In the genomic region with DNA sequence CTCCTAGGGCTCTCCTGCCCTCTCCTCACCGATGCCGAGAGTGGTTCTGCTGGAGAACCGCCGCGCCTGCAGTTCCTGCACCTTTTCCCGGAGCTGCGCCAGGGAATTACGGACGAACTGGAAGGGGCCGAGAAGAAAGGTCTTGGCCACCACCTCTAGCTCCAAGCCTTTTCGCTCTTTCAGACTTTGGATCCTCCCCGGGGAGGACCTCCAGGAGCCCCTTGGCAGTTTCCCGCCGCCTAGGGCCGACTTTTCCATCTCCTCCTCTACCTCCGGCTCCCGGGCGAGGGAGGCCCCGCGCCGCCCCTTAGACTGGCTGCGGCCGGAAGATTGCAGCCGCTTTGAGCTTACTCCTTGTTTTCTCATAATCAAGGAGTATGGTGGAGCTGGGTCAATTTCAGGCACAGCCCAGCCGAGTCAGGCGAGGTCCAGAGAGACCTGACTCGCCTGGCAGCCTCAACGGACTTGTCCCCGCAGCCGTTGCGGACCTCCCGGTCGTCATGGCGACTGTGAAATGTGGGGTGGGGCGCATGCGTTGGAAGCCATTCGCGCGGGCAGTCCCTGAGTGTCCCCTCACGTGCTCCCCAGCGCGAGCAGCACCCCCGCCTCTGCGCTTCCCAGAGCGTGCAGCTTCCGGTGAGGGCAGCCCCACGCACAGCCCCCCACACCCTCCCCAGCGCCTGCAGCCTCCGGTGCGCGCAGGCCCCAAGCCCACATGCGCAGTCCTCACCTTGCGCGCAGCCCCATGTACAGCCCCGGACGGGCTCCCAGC, we compare ENCODE assay signal across 8 cellular contexts.
A peak's percentile ranks its signal among the peaks of the same experiment; 100 is the strongest.
DNase-seq lines count a peak whose midpoint lies in the region; ATAC-seq and TF ChIP-seq lines count a peak whose summit lies in the region.

DPY19L2 (minus strand) TSS at position 466 of the 772 bp plus-strand sequence; CDS start at position 366, 100 bp downstream.

- ATAC-seq in GM21825 (IDR thresholded peaks at IDR 0.05; ENCODE audit: unreplicated experiment) (peak; percentile 75), HG03108 (IDR thresholded peaks at IDR 0.05; ENCODE audit: unreplicated experiment) (no peak)

- DNase-seq in COR-L47 (lab: John Stamatoyannopoulos, UW) (peak; percentile 93), NCI-H1417 (lab: John Stamatoyannopoulos, UW) (peak; percentile 90 to 97 (median 95)), coronary artery (ENCODE audit: low spot score) (peak; percentile 84)
- peak; percentile 13 for DNase-seq in activated CD4-positive, CD25-positive, alpha-beta regulatory T cell treated with anti-CD3 and anti-CD28 coated beads, Interleukin-2, amount 50 U/mL, for 16 hours (ENCODE audit: low read depth, low spot score)
- DNase-seq in stimulated activated CD4-positive, alpha-beta T cell treated with anti-CD3 and anti-CD28 coated beads, Interleukin-15, amount 100 ng/mL, for 24 hours = peak; percentile 80

- H3K27ac ChIP-seq in coronary artery (peak within 1 kb of the TSS; percentile 54 to 77), layer of hippocampus (ENCODE audit: low read depth, low read length) (peak within 1 kb of the TSS; percentile 18)

- no peaks in the 10 kb centered on the region for H3K27me3 ChIP-seq in layer of hippocampus (ENCODE audit: control insufficient read depth, insufficient read depth, low read length)

- peak within 1 kb of the TSS; percentile 76 for H3K4me3 ChIP-seq in coronary artery

- TF ChIP-seq CTCF in coronary artery (IDR thresholded peaks at IDR 0.05) = no peak

Comparison
In these comparisons a context has a peak if more than half of its experiments do, and no peak if none do; other contexts are left out.
1. DNase-seq: peak in every context shown above with its lines; median percentile 95 in NCI-H1417; 93 in COR-L47; 84 in coronary artery; 80 in stimulated activated CD4-positive, alpha-beta T cell treated with anti-CD3 and anti-CD28 coated beads, Interleukin-15, amount 100 ng/mL, for 24 hours; 13 in activated CD4-positive, CD25-positive, alpha-beta regulatory T cell treated with anti-CD3 and anti-CD28 coated beads, Interleukin-2, amount 50 U/mL, for 16 hours.